ENCODE assay signal across 26 cellular contexts in the genomic region with DNA sequence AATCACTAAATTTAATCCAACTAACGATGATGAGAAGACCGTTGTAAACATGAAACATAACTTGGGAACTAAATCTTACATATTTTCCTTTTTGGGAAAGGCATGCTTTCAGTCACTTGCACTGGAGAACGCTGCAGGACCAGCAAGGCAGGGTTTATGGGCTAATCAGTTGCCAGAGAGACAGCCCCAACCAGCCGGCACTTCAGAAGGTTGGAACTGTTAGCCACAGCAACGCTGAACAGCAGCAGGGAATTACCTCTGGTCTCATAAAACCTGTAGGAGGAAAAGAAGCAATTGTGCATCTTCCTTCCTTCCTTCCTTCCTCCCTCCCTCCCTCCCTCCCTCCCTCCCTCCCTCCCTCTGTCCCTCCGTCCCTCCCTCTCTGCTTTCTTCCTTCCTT. TPM values are rescaled to one million over a fixed set of nuclear protein-coding genes. Genes with fewer than 3 reads are reported as not detected.
"Had no signal": no experiment of that assay in that cellular context is flagged by ENCODE, and none has a peak within 500 bp of the region (broad histone marks: within the 10 kb centered on the region; RNA-seq: fewer than 3 reads in every experiment).

No MANE protein-coding gene starts in this region.

- H3K9me3 ChIP-seq: body of pancreas, heart right ventricle, left ventricle myocardium inferior, psoas muscle, right atrium auricular region, tibial artery had no signal

- ATAC-seq: activated CD4-positive, CD25-positive, alpha-beta regulatory T cell treated with anti-CD3 and anti-CD28 coated beads, Interleukin-2, amount 50 U/mL, for 24 hours; activated CD8-positive, alpha-beta memory T cell treated with anti-CD3 and anti-CD28 coated beads, Interleukin-2, amount 10 ng/mL, durations not matched to agents 7 days and 5 days; activated naive CD8-positive, alpha-beta T cell treated with anti-CD3 and anti-CD28 coated beads, Interleukin-2, amount 50 U/mL, for 24 hours; body of pancreas; heart right ventricle; naive thymus-derived CD8-positive, alpha-beta T cell; psoas muscle had no signal

- H3K36me3 Mint-ChIP-seq: activated CD8-positive, alpha-beta memory T cell treated with anti-CD3 and anti-CD28 coated beads, Interleukin-2, amount 10 ng/mL, durations not matched to agents 7 days and 5 days; naive thymus-derived CD8-positive, alpha-beta T cell had no signal

- DNase-seq: activated CD4-positive, alpha-beta memory T cell treated with anti-CD3 and anti-CD28 coated beads, Interleukin-2, amount 10 ng/mL, durations not matched to agents 7 days and 5 days; activated CD4-positive, alpha-beta T cell treated with anti-CD3 and anti-CD28 coated beads, Interleukin-2, amount 10 ng/mL, durations not matched to agents 24 days and 14 days; activated CD8-positive, alpha-beta memory T cell treated with anti-CD3 and anti-CD28 coated beads, Interleukin-2, amount 10 ng/mL, durations not matched to agents 7 days and 5 days; activated gamma-delta T cell; activated naive CD4-positive, alpha-beta T cell treated with anti-CD3 and anti-CD28 coated beads, Interleukin-2, amount 50 U/mL, for 16 hours; activated naive CD8-positive, alpha-beta T cell treated with anti-CD3 and anti-CD28 coated beads, Interleukin-2, amount 50 U/mL, for 24 hours; activated T-cell treated with anti-CD3 and anti-CD28 coated beads for 4 hours; anterior cingulate cortex; body of pancreas; effector CD4-positive, alpha-beta T cell; erythroblast; heart right ventricle; left ventricle myocardium inferior; naive thymus-derived CD8-positive, alpha-beta T cell; psoas muscle; stimulated activated CD4-positive, alpha-beta T cell treated with anti-CD3 and anti-CD28 coated beads, Interleukin-4, amount 100 ng/mL, for 24 hours; stimulated activated naive CD4-positive, alpha-beta T cell treated with Interleukin-2 at 50 U/mL for 16 hours; substantia nigra; tibial artery had no signal

- H3K36me3 ChIP-seq: cardiac muscle cell, heart right ventricle, left ventricle myocardium inferior, right atrium auricular region, tibial artery had no signal

- H3K4me1 Mint-ChIP-seq: activated CD4-positive, alpha-beta memory T cell treated with anti-CD3 and anti-CD28 coated beads, Interleukin-2, amount 10 ng/mL, durations not matched to agents 7 days and 5 days; activated CD4-positive, alpha-beta T cell treated with anti-CD3 and anti-CD28 coated beads, Interleukin-2, amount 10 ng/mL, durations not matched to agents 24 days and 14 days; activated CD8-positive, alpha-beta memory T cell treated with anti-CD3 and anti-CD28 coated beads, Interleukin-2, amount 10 ng/mL, durations not matched to agents 7 days and 5 days; activated naive CD8-positive, alpha-beta T cell treated with anti-CD3 and anti-CD28 coated beads, Interleukin-2, amount 50 U/mL, for 24 hours had no signal

- H3K27ac ChIP-seq: body of pancreas, cardiac muscle cell, heart right ventricle, left ventricle myocardium inferior, psoas muscle, right atrium auricular region, tibial artery had no signal

- H3K9me3 Mint-ChIP-seq: activated CD4-positive, alpha-beta memory T cell treated with anti-CD3 and anti-CD28 coated beads, Interleukin-2, amount 10 ng/mL, durations not matched to agents 7 days and 5 days; activated CD4-positive, alpha-beta T cell treated with anti-CD3 and anti-CD28 coated beads, Interleukin-2, amount 10 ng/mL, durations not matched to agents 24 days and 14 days; activated naive CD8-positive, alpha-beta T cell treated with anti-CD3 and anti-CD28 coated beads, Interleukin-2, amount 50 U/mL, for 24 hours; dendritic cell treated with granulocyte-macrophage colony-stimulating factor and Interleukin-4, amounts not matched to agents 40 ng/mL and 50 ng/mL, for 4 days; naive thymus-derived CD8-positive, alpha-beta T cell had no signal

- H3K4me3 Mint-ChIP-seq: activated CD4-positive, alpha-beta memory T cell treated with anti-CD3 and anti-CD28 coated beads, Interleukin-2, amount 10 ng/mL, durations not matched to agents 7 days and 5 days; activated CD4-positive, alpha-beta T cell treated with anti-CD3 and anti-CD28 coated beads, Interleukin-2, amount 10 ng/mL, durations not matched to agents 24 days and 14 days; activated CD8-positive, alpha-beta memory T cell treated with anti-CD3 and anti-CD28 coated beads, Interleukin-2, amount 10 ng/mL, durations not matched to agents 7 days and 5 days; activated naive CD8-positive, alpha-beta T cell treated with anti-CD3 and anti-CD28 coated beads, Interleukin-2, amount 50 U/mL, for 24 hours; dendritic cell treated with granulocyte-macrophage colony-stimulating factor and Interleukin-4, amounts not matched to agents 40 ng/mL and 50 ng/mL, for 4 days; naive thymus-derived CD8-positive, alpha-beta T cell had no signal

- H3K27me3 ChIP-seq: body of pancreas, right atrium auricular region had no signal

- H3K27ac Mint-ChIP-seq: activated CD4-positive, alpha-beta memory T cell treated with anti-CD3 and anti-CD28 coated beads, Interleukin-2, amount 10 ng/mL, durations not matched to agents 7 days and 5 days; activated CD4-positive, alpha-beta T cell treated with anti-CD3 and anti-CD28 coated beads, Interleukin-2, amount 10 ng/mL, durations not matched to agents 24 days and 14 days; activated CD8-positive, alpha-beta memory T cell treated with anti-CD3 and anti-CD28 coated beads, Interleukin-2, amount 10 ng/mL, durations not matched to agents 7 days and 5 days; activated naive CD8-positive, alpha-beta T cell treated with anti-CD3 and anti-CD28 coated beads, Interleukin-2, amount 50 U/mL, for 24 hours; dendritic cell treated with granulocyte-macrophage colony-stimulating factor and Interleukin-4, amounts not matched to agents 40 ng/mL and 50 ng/mL, for 4 days had no signal

- H3K4me1 ChIP-seq: body of pancreas, heart right ventricle, left ventricle myocardium inferior, psoas muscle, right atrium auricular region, tibial artery had no signal

- H3K4me3 ChIP-seq: body of pancreas, cardiac muscle cell, heart right ventricle, left ventricle myocardium inferior, psoas muscle, right atrium auricular region, tibial artery had no signal

RNA-seq across cellular contexts. Expression of gene SIX2, which starts 33.9 kb away (rescaled TPM):
- total RNA-seq: activated CD4-positive, alpha-beta memory T cell treated with anti-CD3 and anti-CD28 coated beads, Interleukin-2, amount 10 ng/mL, durations not matched to agents 7 days and 5 days; activated CD4-positive, alpha-beta T cell treated with anti-CD3 and anti-CD28 coated beads, Interleukin-2, amount 10 ng/mL, durations not matched to agents 24 days and 14 days; activated CD8-positive, alpha-beta memory T cell treated with anti-CD3 and anti-CD28 coated beads, Interleukin-2, amount 10 ng/mL, durations not matched to agents 7 days and 5 days; fibroblast of lung; lung microvascular endothelial cell; naive thymus-derived CD8-positive, alpha-beta T cell; T-helper 2 cell treated with Interferon-gamma antibody and Interleukin-4, amounts not matched to agents 100 ng/mL and 5 ng/mL, for 36 hours had no signal
- polyA plus RNA-seq: naive thymus-derived CD8-positive, alpha-beta T cell had no signal
